Comparison of ENCODE assay signal across 1 cellular context in genomic region chr1:6348511-6349191, GRCh38.
TF ChIP-seq lines count a peak whose summit lies in the region.

No MANE protein-coding gene starts in this region.

TF ChIP-seq in H1, 55 proteins besides CTCF, POLR2A, EP300 and RAD21 (continued from another document):
- TF ChIP-seq SIN3A (conservative IDR thresholded peaks at IDR 0.05 in 1 of 2, IDR thresholded peaks at IDR 0.05 in 1 of 2; ENCODE audit: low read depth in 1 of 2, low read length in 2 of 2) (no peak), JUN (IDR thresholded peaks at IDR 0.05; ENCODE audit: low read depth, low read length) (no peak), SP4 (IDR thresholded peaks at IDR 0.05; ENCODE audit: low read length) (no peak), RNF2 (IDR thresholded peaks at IDR 0.05; ENCODE audit: borderline replicate concordance, low read depth, low read length, missing control alignments, poor library complexity, severe bottlenecking) (no peak), SIX5 (IDR thresholded peaks at IDR 0.05; ENCODE audit: low read depth, low read length) (no peak), SUZ12 (IDR thresholded peaks at IDR 0.05; ENCODE audit: low read length) (no peak), SRF (IDR thresholded peaks at IDR 0.05; ENCODE audit: low read depth, low read length) (no peak), MAFK (IDR thresholded peaks at IDR 0.05; ENCODE audit: low read depth, low read length) (no peak), CREB1 (IDR thresholded peaks at IDR 0.05) (no peak)
TF ChIP-seq in H1: peak in this region for 0.
